Comparison of ENCODE assay signal across 19 cellular contexts in genomic region chr6:3762359-3762758, GRCh38. TPM values are rescaled to one million over a fixed set of nuclear protein-coding genes. Genes with fewer than 3 reads are reported as not detected.
DNase-seq lines count a peak whose midpoint lies in the region; ATAC-seq, FAIRE-seq and TF ChIP-seq lines count a peak whose summit lies in the region.
"Had no signal": no experiment of that assay in that cellular context is flagged by ENCODE, and none has a peak within 500 bp of the region (broad histone marks: within the 10 kb centered on the region; RNA-seq: fewer than 3 reads in every experiment).

No MANE protein-coding gene starts in this region.

- no peak overlapping the region for H3K4ac ChIP-seq in IMR-90 (ENCODE audit: low read depth, low read length)

- intact Hi-C loops in IMR-90 (cut with micrococcal nuclease) (no loop called here), Right ventricle myocardium superior (cut with DNase I) (no loop called here)

- no peak overlapping the region for H4K91ac ChIP-seq in IMR-90 (ENCODE audit: insufficient read depth, low read depth, low read length)

- H3K4me1 ChIP-seq in IMR-90 (ENCODE audit: control insufficient read depth, insufficient read depth, low read length): peaks cover 11% of the 10 kb centered on the region
- H3K4me1 ChIP-seq in suprapubic skin: peaks cover 21% of the 10 kb centered on the region
- no peaks in the 10 kb centered on the region for H3K4me1 ChIP-seq in small intestine (ENCODE audit: control insufficient read depth in 2 of 2, insufficient read depth in 1 of 2, low read depth in 1 of 2, low read length in 1 of 2)

- peak overlapping the region; percentile 20; the same call in 1 of the 2 replicates for H2AK5ac ChIP-seq in IMR-90 (ENCODE audit: low read depth, low read length)

- ATAC-seq in IMR-90 (ENCODE audit: low read depth): no peak
- ATAC-seq in left lobe of liver: peak; percentile 47
- no peak for ATAC-seq in Right ventricle myocardium superior (ENCODE audit: poor library complexity)
- ATAC-seq: GM12878, HCT116 had no signal

- H2BK120ac ChIP-seq in IMR-90 (ENCODE audit: low read depth, low read length): no peak overlapping the region

- CTCF ChIA-PET in IMR-90 (lab: Yijun Ruan, JAX): no interaction called here

- WGBS in IMR-90 (ENCODE audit: extremely low coverage in 2 of 2, insufficient read length in 1 of 2), 2 experiments: 93% methylated on average over 15 of the region's 15 CpGs; no CpG with 5 or more reads in 1 of the 2 experiments
- 96% methylated on average over 15 of the region's 15 CpGs for WGBS in suprapubic skin
- 90 to 94% (median 94%) methylated on average over 15 of the region's 15 CpGs for WGBS in small intestine, 3 donors

- H4K5ac ChIP-seq in IMR-90 (ENCODE audit: low read depth, low read length): no peak overlapping the region

- H2AFZ ChIP-seq in IMR-90 (replicated peaks; ENCODE audit: low read length, poor library complexity): no peak overlapping the region

- H2BK20ac ChIP-seq in IMR-90 (ENCODE audit: low read depth, low read length): no peak overlapping the region; the same call in 1 of the 2 replicates

- DNase-seq in IMR-90 (no peak), RPMI8226 (peak; percentile 54), left lobe of liver (ENCODE audit: low spot score) (no peak), suprapubic skin (ENCODE audit: low spot score in 2 of 2) (peak; percentile 41 to 46), NOMO-1 (lab: John Stamatoyannopoulos, UW; ENCODE audit: unreplicated experiment in 2 of 2) (no peak), Right ventricle myocardium superior (no peak), small intestine (no peak)
- DNase-seq: ACHN; AML-193; CD4-positive, alpha-beta memory T cell; DMS153; DMS79; GF-D8; GOT3; H7; KBM-7 had no signal

- H3K27ac ChIP-seq in IMR-90 (ENCODE audit: insufficient read depth, low read length): no peak overlapping the region
- H3K27ac ChIP-seq in suprapubic skin: no peak overlapping the region
- H3K27ac ChIP-seq in small intestine (ENCODE audit: low read depth in 1 of 2, low read length in 1 of 2): no peak overlapping the region

- H3K36me3 ChIP-seq in IMR-90 (ENCODE audit: control insufficient read depth, insufficient read depth, low read length) (no peaks in the 10 kb centered on the region), suprapubic skin (no peaks in the 10 kb centered on the region), small intestine (ENCODE audit: control insufficient read depth in 2 of 2, insufficient read depth in 2 of 2, low read length in 2 of 2) (no peaks in the 10 kb centered on the region)

- H4K8ac ChIP-seq in IMR-90 (ENCODE audit: low read depth in 2 of 2, low read length in 2 of 2): no peak overlapping the region

- POLR2A ChIA-PET in IMR-90 (lab: Charles Lee; ENCODE audit: unreplicated experiment): no interaction called here

- FAIRE-seq in small intestine (lab: Jason Lieb, UNC): no peak
- FAIRE-seq: A204.1, GM12878 had no signal

- no peaks in the 10 kb centered on the region for H4K20me1 ChIP-seq in IMR-90 (ENCODE audit: insufficient read depth, low read length)

- H3K18ac ChIP-seq in IMR-90 (ENCODE audit: low read depth, low read length): no peak overlapping the region

- H3K56ac ChIP-seq in IMR-90 (ENCODE audit: extremely low read depth, insufficient read depth, low read length): no peak overlapping the region

- H3K9me1 ChIP-seq in IMR-90 (ENCODE audit: insufficient read depth, low read length): peaks cover 6% of the 10 kb centered on the region

- H2AK9ac ChIP-seq in IMR-90 (replicated peaks; ENCODE audit: low read depth, low read length, poor library complexity): no peak overlapping the region

- H3K23ac ChIP-seq in IMR-90 (ENCODE audit: low read depth, low read length): no peak overlapping the region

- no peak overlapping the region for H2BK15ac ChIP-seq in IMR-90 (ENCODE audit: low read depth, low read length)

- BruUV-seq in IMR-90 (replicated peaks; lab: Mats Ljungman, UMichigan): no TSS peak

- H3K27me3 ChIP-seq in IMR-90 (ENCODE audit: control insufficient read depth, insufficient read depth, low read length): no peaks in the 10 kb centered on the region
- no peaks in the 10 kb centered on the region for H3K27me3 ChIP-seq in suprapubic skin
- H3K27me3 ChIP-seq in small intestine (ENCODE audit: control insufficient read depth in 2 of 2, insufficient read depth in 2 of 2, low read length in 2 of 2): no peaks in the 10 kb centered on the region

- TF ChIP-seq EP300 in suprapubic skin (IDR thresholded peaks at IDR 0.05): no peak

- H3K4me2 ChIP-seq in IMR-90 (ENCODE audit: low read depth, low read length): no peak overlapping the region

- H3K14ac ChIP-seq in IMR-90 (replicated peaks; ENCODE audit: low read depth, low read length): no peak overlapping the region

- H3K9me3 ChIP-seq in IMR-90 (ENCODE audit: control insufficient read depth, insufficient read depth, low read length) (no peaks in the 10 kb centered on the region), suprapubic skin (no peaks in the 10 kb centered on the region), small intestine (ENCODE audit: control insufficient read depth, low read depth) (no peaks in the 10 kb centered on the region)

- H2BK5ac ChIP-seq in IMR-90 (ENCODE audit: low read depth, low read length, poor library complexity, severe bottlenecking): no peak overlapping the region

- no peak overlapping the region for H3K4me3 ChIP-seq in IMR-90 (ENCODE audit: insufficient read depth, low read depth, low read length)
- no peak overlapping the region for H3K4me3 ChIP-seq in suprapubic skin
- no peak overlapping the region for H3K4me3 ChIP-seq in small intestine (ENCODE audit: low read depth in 1 of 2, low read length in 2 of 2)
- H3K4me3 ChIP-seq: GM12878 had no signal

- H3K9ac ChIP-seq in IMR-90 (ENCODE audit: low read depth, low read length): no peak overlapping the region

- dilution Hi-C loops in IMR-90 (cut with HindIII; ENCODE audit: low sequenced_read_pairs, unreplicated experiment): no loop called here

- no peaks in the 10 kb centered on the region for H3K79me1 ChIP-seq in IMR-90 (ENCODE audit: low read depth in 1 of 2, low read length in 2 of 2)

- TF ChIP-seq POLR2A in IMR-90 (IDR thresholded peaks at IDR 0.05; ENCODE audit: low read depth, low read length): no peak
- TF ChIP-seq POLR2A in suprapubic skin (IDR thresholded peaks at IDR 0.05): no peak

- in situ Hi-C loops in IMR-90 (cut with MboI; ENCODE audit: low sequenced_read_pairs): no loop called here

- TF ChIP-seq RAD21 in IMR-90 (IDR thresholded peaks at IDR 0.05; ENCODE audit: low read length): no peak

- no peak for TF ChIP-seq CTCF in IMR-90 (conservative IDR thresholded peaks at IDR 0.05; ENCODE audit: low read depth, low read length)
- TF ChIP-seq CTCF in suprapubic skin (IDR thresholded peaks at IDR 0.05): no peak

TF ChIP-seq in IMR-90, 13 proteins besides CTCF, POLR2A, EP300 and RAD21:
- TF ChIP-seq CEBPB (IDR thresholded peaks at IDR 0.05; ENCODE audit: low read depth, low read length) (no peak), MAZ (IDR thresholded peaks at IDR 0.05; ENCODE audit: borderline replicate concordance, low read depth, low read length) (no peak), BHLHE40 (IDR thresholded peaks at IDR 0.05; ENCODE audit: low read depth, low read length) (no peak), RFX5 (IDR thresholded peaks at IDR 0.05; ENCODE audit: low read depth, low read length) (no peak), FOS (IDR thresholded peaks at IDR 0.05; ENCODE audit: low read depth, low read length) (no peak), USF2 (IDR thresholded peaks at IDR 0.05; ENCODE audit: low read depth, low read length) (no peak), MAFK (IDR thresholded peaks at IDR 0.05; ENCODE audit: low read depth, low read length) (no peak), CHD1 (IDR thresholded peaks at IDR 0.05; ENCODE audit: low read depth, low read length) (no peak), RCOR1 (IDR thresholded peaks at IDR 0.05; ENCODE audit: insufficient replicate concordance, low read length) (no peak), ELK1 (IDR thresholded peaks at IDR 0.05; ENCODE audit: borderline replicate concordance, low read depth, low read length) (no peak), MXI1 (IDR thresholded peaks at IDR 0.05; ENCODE audit: borderline replicate concordance, low read depth, low read length) (no peak), SMC3 (IDR thresholded peaks at IDR 0.05; ENCODE audit: low read depth, low read length) (no peak), NFE2L2 (IDR thresholded peaks at IDR 0.05; ENCODE audit: low read depth, low read length) (no peak)

RNA-seq across cellular contexts. Expression of gene PXDC1, which starts 10.8 kb away (rescaled TPM):
- total RNA-seq in IMR-90 (2012; rRNA removed): 66.4 and 72.2 TPM in 2 replicates
- polyA plus RNA-seq in IMR-90 (2012; rRNA removed): 56.7 and 63.3 TPM in 2 replicates
- 42.0 and 49.1 TPM in 2 replicates for polyA plus RNA-seq in IMR-90 (2012; cell fraction: cytosol; rRNA removed)
- polyA plus RNA-seq in IMR-90 (2012; cell fraction: nucleus; rRNA removed; ENCODE audit: low replicate concordance): 40.5 and 49.4 TPM in 2 replicates
- 55.8 TPM for total RNA-seq in left lobe of liver
- 100 to 1,000 TPM in 1 of 4 donors, 10 to 100 TPM in 3; 63.1 to 108 (median 68.5) TPM for total RNA-seq in suprapubic skin
- total RNA-seq in Right ventricle myocardium superior: 24.3 TPM
- polyA plus RNA-seq in small intestine: 10 to 100 TPM; 21.6 to 97.5 (median 89.5) TPM
- polyA plus RNA-seq: CD4-positive, alpha-beta memory T cell had no signal

Comparison
In these comparisons a context has a peak if more than half of its experiments do, and no peak if none do; other contexts are left out.
1. DNase-seq: peak in RPMI8226 (single experiment) and suprapubic skin (2 of 2); none in IMR-90 (single experiment), left lobe of liver (single experiment), NOMO-1 (0 of 2), Right ventricle myocardium superior (single experiment) and small intestine (single experiment).